Comparison of ENCODE assay signal across 2 cellular contexts in the genomic region with DNA sequence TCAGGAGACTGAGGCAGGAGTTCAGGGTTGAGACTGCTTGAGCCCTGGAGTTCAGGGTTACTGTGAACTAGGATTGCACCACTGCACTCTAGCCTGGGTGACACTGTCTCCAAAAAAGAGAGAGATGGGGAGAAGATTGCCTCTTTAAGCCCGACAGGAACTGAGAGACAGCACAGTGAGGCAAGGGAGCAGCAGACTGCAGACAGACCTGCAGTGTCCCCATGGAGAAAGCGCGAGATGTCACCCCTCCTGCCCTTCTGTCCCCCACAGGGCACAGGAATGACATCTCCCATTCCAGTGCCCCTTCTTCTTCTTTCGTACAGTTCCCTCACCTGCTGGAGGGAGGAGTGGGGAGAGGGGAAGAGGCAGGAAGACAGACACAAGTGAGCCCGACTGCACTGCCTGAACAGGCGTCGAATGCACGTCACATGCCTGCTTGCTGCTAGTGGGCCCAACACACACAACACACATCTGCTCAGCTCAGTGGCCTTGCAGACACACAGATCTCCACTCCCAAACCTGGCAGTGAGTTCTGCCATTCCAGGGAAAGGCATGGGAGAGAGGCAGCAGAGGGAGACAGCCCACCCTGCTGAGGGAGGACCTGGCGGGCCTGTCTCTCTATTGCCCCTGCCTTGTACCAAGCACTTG.
TF ChIP-seq lines count a peak whose summit lies in the region.

No MANE protein-coding gene starts in this region.

TF ChIP-seq in HEK293, 187 proteins besides CTCF, POLR2A, EP300 and RAD21:
- peak; percentile 78 for TF ChIP-seq PRDM10 (tag by site-specific recombination; IDR thresholded peaks at IDR 0.05)
- TF ChIP-seq, protein P1, sequence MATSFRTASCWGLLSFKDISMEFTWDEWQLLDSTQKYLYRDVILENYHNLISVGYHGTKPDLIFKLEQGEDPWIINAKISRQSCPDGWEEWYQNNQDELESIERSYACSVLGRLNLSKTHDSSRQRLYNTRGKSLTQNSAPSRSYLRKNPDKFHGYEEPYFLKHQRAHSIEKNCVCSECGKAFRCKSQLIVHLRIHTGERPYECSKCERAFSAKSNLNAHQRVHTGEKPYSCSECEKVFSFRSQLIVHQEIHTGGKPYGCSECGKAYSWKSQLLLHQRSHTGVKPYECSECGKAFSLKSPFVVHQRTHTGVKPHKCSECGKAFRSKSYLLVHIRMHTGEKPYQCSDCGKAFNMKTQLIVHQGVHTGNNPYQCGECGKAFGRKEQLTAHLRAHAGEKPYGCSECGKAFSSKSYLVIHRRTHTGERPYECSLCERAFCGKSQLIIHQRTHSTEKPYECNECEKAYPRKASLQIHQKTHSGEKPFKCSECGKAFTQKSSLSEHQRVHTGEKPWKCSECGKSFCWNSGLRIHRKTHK (tag by site-specific recombination; IDR thresholded peaks at IDR 0.05), result no peak

TF ChIP-seq in K562, 482 proteins besides CTCF, POLR2A, EP300 and RAD21:
- TF ChIP-seq PRDM10 (IDR thresholded peaks at IDR 0.05; ENCODE audit: partially characterized antibody), result peak; percentile 76
- TF ChIP-seq MIER1 (IDR thresholded peaks at IDR 0.05; ENCODE audit: low read depth), result no peak
